Comparison of ENCODE assay signal across 1 cellular context in genomic region chr16:88928405-88929375, GRCh38.
TF ChIP-seq lines count a peak whose summit lies in the region.

No MANE protein-coding gene starts in this region.

TF ChIP-seq in H1, 55 proteins besides CTCF, POLR2A, EP300 and RAD21 (continued from another document):
- TF ChIP-seq MAX (IDR thresholded peaks at IDR 0.05) (no peak), MAFK (IDR thresholded peaks at IDR 0.05; ENCODE audit: low read depth, low read length) (no peak), GTF2F1 (IDR thresholded peaks at IDR 0.05; ENCODE audit: borderline replicate concordance, low read depth, low read length) (no peak), SP1 (IDR thresholded peaks at IDR 0.05; ENCODE audit: low read depth, low read length) (no peak), TBP (IDR thresholded peaks at IDR 0.05; ENCODE audit: low read depth, low read length) (no peak)
